ENCODE assay signal across 10 cellular contexts in genomic region chr14:102500190-102500661, GRCh38. TPM values are rescaled to one million over a fixed set of nuclear protein-coding genes. Genes with fewer than 3 reads are reported as not detected.
DNase-seq lines count a peak whose midpoint lies in the region; ATAC-seq, FAIRE-seq and TF ChIP-seq lines count a peak whose summit lies in the region.
"Had no signal": no experiment of that assay in that cellular context is flagged by ENCODE, and none has a peak within 500 bp of the region (broad histone marks: within the 10 kb centered on the region; RNA-seq: fewer than 3 reads in every experiment).

No MANE protein-coding gene starts in this region.

- TF ChIP-seq CTCF in liver (IDR thresholded peaks at IDR 0.05; ENCODE audit: low read depth, low read length, missing input control): no peak
- no peak for TF ChIP-seq CTCF in HepG2 (CRISPR knock-in tag; IDR thresholded peaks at IDR 0.05)
- no peak for TF ChIP-seq CTCF in PC-9 (conservative IDR thresholded peaks at IDR 0.05)

- peak overlapping the region; percentile 27 to 48 for H3K27ac ChIP-seq in liver (ENCODE audit: low read depth in 1 of 2, low read length in 2 of 2)
- no peak overlapping the region for H3K27ac ChIP-seq in HepG2 (ENCODE audit: extremely low read length, insufficient read depth, low read length)
- H3K27ac ChIP-seq in PC-9: no peak overlapping the region

- H4K20me1 ChIP-seq in HepG2 (ENCODE audit: insufficient read depth, low read length): no peaks in the 10 kb centered on the region
- no peaks in the 10 kb centered on the region for H4K20me1 ChIP-seq in PC-9 (ENCODE audit: insufficient read depth)

- peaks cover 41% of the 10 kb centered on the region for H3K36me3 Mint-ChIP-seq in dendritic cell treated with granulocyte-macrophage colony-stimulating factor and Interleukin-4, amounts not matched to agents 40 ng/mL and 50 ng/mL, for 4 days (ENCODE audit: low read depth)

- H3K79me2 ChIP-seq in HepG2 (ENCODE audit: insufficient read depth, low read length) (no peaks in the 10 kb centered on the region), PC-9 (ENCODE audit: low read depth) (no peaks in the 10 kb centered on the region)

- H3K36me3 ChIP-seq in liver (ENCODE audit: control insufficient read depth in 4 of 4, insufficient read depth in 3 of 4, low read depth in 1 of 4, low read length in 3 of 4): peaks cover 0 to 15% (median 3%) of the 10 kb centered on the region in 4 donors
- H3K36me3 ChIP-seq in HepG2 (replicated peaks in 1 of 2; ENCODE audit: control insufficient read depth in 1 of 2, insufficient read depth in 2 of 2, low read length in 2 of 2): peaks cover 7 to 14% of the 10 kb centered on the region in 2 experiments; a peak in 4 of 5 replicates
- no peaks in the 10 kb centered on the region for H3K36me3 ChIP-seq in PC-9 (ENCODE audit: low read depth)

- H3K4me3 ChIP-seq in liver (ENCODE audit: low read depth in 1 of 3, low read length in 3 of 3) (no peak overlapping the region), HepG2 (replicated peaks in 1 of 3; ENCODE audit: insufficient read depth in 1 of 3, low read depth in 2 of 3, low read length in 3 of 3) (no peak overlapping the region), PC-9 (no peak overlapping the region)

- no peaks in the 10 kb centered on the region for H3K27me3 Mint-ChIP-seq in dendritic cell treated with granulocyte-macrophage colony-stimulating factor and Interleukin-4, amounts not matched to agents 40 ng/mL and 50 ng/mL, for 4 days
- H3K27me3 Mint-ChIP-seq: naive B cell had no signal

- FAIRE-seq in HepG2 (lab: Jason Lieb, UNC): no peak

- peak overlapping the region; percentile 86 for H3K27ac Mint-ChIP-seq in dendritic cell treated with granulocyte-macrophage colony-stimulating factor and Interleukin-4, amounts not matched to agents 40 ng/mL and 50 ng/mL, for 4 days

- H3K4me2 ChIP-seq in HepG2 (ENCODE audit: low read depth, low read length): no peak overlapping the region
- H3K4me2 ChIP-seq in PC-9: no peak overlapping the region

- no peak overlapping the region for H2AFZ ChIP-seq in HepG2 (ENCODE audit: low read length)
- H2AFZ ChIP-seq in PC-9: no peak overlapping the region

- peaks cover 0 to 3% (median 0%) of the 10 kb centered on the region in 4 donors for H3K4me1 ChIP-seq in liver (ENCODE audit: control insufficient read depth in 4 of 4, insufficient read depth in 4 of 4, low read length in 3 of 4)
- peaks cover 13% of the 10 kb centered on the region for H3K4me1 ChIP-seq in HepG2 (ENCODE audit: insufficient read depth, low read length)
- H3K4me1 ChIP-seq in PC-9 (replicated peaks; ENCODE audit: insufficient read depth): no peaks in the 10 kb centered on the region

- H3K9ac ChIP-seq in liver (ENCODE audit: low read depth in 1 of 2, low read length in 2 of 2): no peak overlapping the region
- no peak overlapping the region for H3K9ac ChIP-seq in HepG2 (ENCODE audit: insufficient read depth, low read depth, low read length)

- TF ChIP-seq EP300 in HepG2 (IDR thresholded peaks at IDR 0.05; ENCODE audit: low read depth in 2 of 2, low read length in 2 of 2) (no peak), HepG2 (CRISPR knock-in tag; IDR thresholded peaks at IDR 0.05; ENCODE audit: borderline replicate concordance) (no peak)

- H3K9me3 Mint-ChIP-seq in dendritic cell treated with granulocyte-macrophage colony-stimulating factor and Interleukin-4, amounts not matched to agents 40 ng/mL and 50 ng/mL, for 4 days: no peaks in the 10 kb centered on the region
- H3K9me3 Mint-ChIP-seq: naive B cell had no signal

- 78% methylated on average over 13 of the region's 13 CpGs for WGBS in liver
- 93% methylated on average over 10 of the region's 13 CpGs for WGBS in HepG2 (ENCODE audit: low lambda C conversion rate)

- no peak for DNase-seq in HepG2 (ENCODE audit: low spot score)
- peak; percentile 19 for DNase-seq in midbrain (lab: John Stamatoyannopoulos, UW)
- no peak for DNase-seq in DMS114 treated with DMSO at 0.1 percent for 48 hours (lab: John Stamatoyannopoulos, UW; ENCODE audit: unreplicated experiment)
- DNase-seq in PC-9: no peak
- DNase-seq in activated CD4-positive, alpha-beta T cell treated with anti-CD3 and anti-CD28 coated beads, Interleukin-2, amount 50 U/mL, for 48 hours: no peak
- DNase-seq in NCI-H1417 (lab: John Stamatoyannopoulos, UW): no peak
- DNase-seq: Caco-2, naive B cell had no signal

- TF ChIP-seq RAD21 in liver (IDR thresholded peaks at IDR 0.05): no peak
- TF ChIP-seq RAD21 in HepG2 (CRISPR knock-in tag; IDR thresholded peaks at IDR 0.05): no peak

- CTCF ChIA-PET in HepG2 (lab: Yijun Ruan, JAX; ENCODE audit: low intra/inter-chr PET ratio, low total read pairs) (no interaction called here), PC-9 (lab: Charles Lee) (no interaction called here)

- H3K9me3 ChIP-seq in liver (ENCODE audit: control insufficient read depth in 4 of 4, low read length in 3 of 4) (no peaks in the 10 kb centered on the region), HepG2 (ENCODE audit: low read length) (no peaks in the 10 kb centered on the region), PC-9 (ENCODE audit: insufficient read depth, low read depth) (no peaks in the 10 kb centered on the region)
- H3K9me3 ChIP-seq: Caco-2 had no signal

- H3K27me3 ChIP-seq in liver (ENCODE audit: control insufficient read depth in 4 of 4, insufficient read depth in 4 of 4, low read length in 3 of 4) (no peaks in the 10 kb centered on the region), HepG2 (ENCODE audit: control insufficient read depth in 1 of 2, insufficient read depth in 2 of 2, low read length in 2 of 2) (no peaks in the 10 kb centered on the region), PC-9 (ENCODE audit: insufficient read depth, low read depth) (no peaks in the 10 kb centered on the region)

- H3K9me2 ChIP-seq in PC-9 (ENCODE audit: insufficient read depth): no peaks in the 10 kb centered on the region

- POLR2A ChIA-PET in HepG2 (lab: Yijun Ruan, JAX): interaction anchor here (1.6 kb wide), 1 partner anchor 10 kb away, joined by 3 read pairs; the partner anchor contains the start of gene ANKRD9
- POLR2A ChIA-PET in PC-9 (lab: Charles Lee; ENCODE audit: unreplicated experiment): no interaction called here

- H3K4me1 Mint-ChIP-seq in dendritic cell treated with granulocyte-macrophage colony-stimulating factor and Interleukin-4, amounts not matched to agents 40 ng/mL and 50 ng/mL, for 4 days (ENCODE audit: low read depth): peaks cover 24% of the 10 kb centered on the region

- BruUV-seq in HepG2 (replicated peaks; lab: Mats Ljungman, UMichigan): no TSS peak
- no TSS peak for BruUV-seq in PC-9 (replicated peaks; lab: Mats Ljungman, UMichigan)

- in situ Hi-C loops in HepG2 (cut with HindIII; ENCODE audit: extremely low pct_ligation_motif_present, low pct_unique_long_range_greater_than_20kb): no loop called here

- TF ChIP-seq POLR2A in HepG2 (IDR thresholded peaks at IDR 0.05; ENCODE audit: insufficient read depth in 1 of 2, low read depth in 2 of 2, low read length in 2 of 2): no peak

- intact Hi-C loops in HepG2 (cut with micrococcal nuclease; ENCODE audit: unreplicated experiment): no loop called here
- intact Hi-C loops in dendritic cell treated with granulocyte-macrophage colony-stimulating factor and Interleukin-4, amounts not matched to agents 40 ng/mL and 50 ng/mL, for 4 days (cut with micrococcal nuclease): no loop called here
- intact Hi-C loops in PC-9 (cut with micrococcal nuclease; ENCODE audit: unreplicated experiment): no loop called here

- no peak overlapping the region for H3K4me3 Mint-ChIP-seq in dendritic cell treated with granulocyte-macrophage colony-stimulating factor and Interleukin-4, amounts not matched to agents 40 ng/mL and 50 ng/mL, for 4 days
- H3K4me3 Mint-ChIP-seq: naive B cell had no signal

- peaks cover 22% of the 10 kb centered on the region for H3F3A ChIP-seq in PC-9 (ENCODE audit: insufficient read depth, low read depth)

- ATAC-seq in HepG2: no peak

TF ChIP-seq in liver, 16 proteins besides CTCF, POLR2A, EP300 and RAD21 (continues in another document):
- no peak for TF ChIP-seq NR2F2 (IDR thresholded peaks at IDR 0.05)

TF ChIP-seq in HepG2, 621 proteins besides CTCF, POLR2A, EP300 and RAD21 (continues in another document):
- TF ChIP-seq TGIF2 (CRISPR knock-in tag; IDR thresholded peaks at IDR 0.05) (no peak), KDM6A (CRISPR knock-in tag; IDR thresholded peaks at IDR 0.05; ENCODE audit: low read depth) (no peak), ARID2 (CRISPR knock-in tag; IDR thresholded peaks at IDR 0.05; ENCODE audit: borderline replicate concordance) (no peak), ZNF557 (CRISPR knock-in tag; IDR thresholded peaks at IDR 0.05) (no peak)

RNA-seq across cellular contexts. Expression of gene ANKRD9, which starts 9.3 kb away (rescaled TPM):
- total RNA-seq in liver (10 to 100 TPM; 11.5 to 67.5 TPM), HepG2 (2016; rRNA removed; fragmentation: Illumina TruSeq; extraction: Trizol) (5.7 and 10.0 TPM in 2 replicates), PC-9 (2021) (44.6 and 68.8 TPM in 2 replicates)
- polyA plus RNA-seq in liver (1 to 10 TPM; 1.5 to 3.6 TPM), HepG2 (2011; rRNA removed) (15.0 and 23.2 TPM in 2 replicates)
- total RNA-seq in HepG2 (2016; cell fraction: cytosol; rRNA removed; fragmentation: Illumina TruSeq; extraction: Trizol; ENCODE audit: low read depth): 14.3 and 16.0 TPM in 2 replicates
- total RNA-seq in HepG2 (2016; cell fraction: insoluble cytoplasmic fraction; rRNA removed; fragmentation: Illumina TruSeq; extraction: Trizol): 5.0 and 10.4 TPM in 2 replicates
- 17.4 and 22.1 TPM in 2 replicates for total RNA-seq in HepG2 (2016; cell fraction: membrane; rRNA removed; fragmentation: Illumina TruSeq; extraction: Trizol)
- total RNA-seq in HepG2 (2016; cell fraction: nucleus; rRNA removed; fragmentation: Illumina TruSeq; extraction: Trizol): 10.0 and 10.9 TPM in 2 replicates
- 15.5 and 27.2 TPM in 2 replicates for polyA plus RNA-seq in HepG2 (2011; cell fraction: cytosol; rRNA removed)
- polyA plus RNA-seq in HepG2 (2011; cell fraction: nucleus; rRNA removed): 167 and 168 TPM in 2 replicates
- 10.5 and 17.4 TPM in 2 replicates for polyA plus RNA-seq in HepG2 (2012)
- 15.9 and 17.0 TPM in 2 replicates for polyA plus RNA-seq in HepG2 (2016; cell fraction: cytosol; fragmentation: Illumina TruSeq; extraction: Trizol; ENCODE audit: low read depth)
- polyA plus RNA-seq in HepG2 (2016; cell fraction: insoluble cytoplasmic fraction; fragmentation: Illumina TruSeq; extraction: Trizol; ENCODE audit: low read depth): 5.9 and 6.8 TPM in 2 replicates
- polyA plus RNA-seq in HepG2 (2016; cell fraction: membrane; fragmentation: Illumina TruSeq; extraction: Trizol; ENCODE audit: low read depth): 15.7 and 16.1 TPM in 2 replicates
- polyA plus RNA-seq in HepG2 (2016; cell fraction: nucleus; fragmentation: Illumina TruSeq; extraction: Trizol; ENCODE audit: insufficient read depth, low read depth): 29.1 and 29.7 TPM in 2 replicates
- 16.4 and 20.4 TPM in 2 replicates for polyA minus RNA-seq in HepG2 (2011; rRNA and poly(A)+ RNA removed; ENCODE audit: low replicate concordance)
- 9.8 and 9.9 TPM in 2 replicates for polyA minus RNA-seq in HepG2 (2011; cell fraction: cytosol; rRNA and poly(A)+ RNA removed)
- 11.9 and 12.4 TPM in 2 replicates for polyA minus RNA-seq in HepG2 (2011; cell fraction: nucleus; rRNA and poly(A)+ RNA removed)

Comparison
In these comparisons a context has a peak if more than half of its experiments do, and no peak if none do; other contexts are left out.
1. H3K27ac ChIP-seq: peak in liver (2 of 2); none in HepG2 (single experiment) and PC-9 (single experiment).